ENCODE assay signal across 5 cellular contexts in genomic region chr3:144314946-144315345, GRCh38.
"Had no signal": no experiment of that assay in that cellular context is flagged by ENCODE, and none has a peak within 500 bp of the region (broad histone marks: within the 10 kb centered on the region; RNA-seq: fewer than 3 reads in every experiment).

No MANE protein-coding gene starts in this region.

- DNase-seq: H9, HCEC 1CT, KBM-7 had no signal

- ATAC-seq: GM23338, HepG2 had no signal
